Comparison of ENCODE assay signal across 8 cellular contexts in the genomic region with DNA sequence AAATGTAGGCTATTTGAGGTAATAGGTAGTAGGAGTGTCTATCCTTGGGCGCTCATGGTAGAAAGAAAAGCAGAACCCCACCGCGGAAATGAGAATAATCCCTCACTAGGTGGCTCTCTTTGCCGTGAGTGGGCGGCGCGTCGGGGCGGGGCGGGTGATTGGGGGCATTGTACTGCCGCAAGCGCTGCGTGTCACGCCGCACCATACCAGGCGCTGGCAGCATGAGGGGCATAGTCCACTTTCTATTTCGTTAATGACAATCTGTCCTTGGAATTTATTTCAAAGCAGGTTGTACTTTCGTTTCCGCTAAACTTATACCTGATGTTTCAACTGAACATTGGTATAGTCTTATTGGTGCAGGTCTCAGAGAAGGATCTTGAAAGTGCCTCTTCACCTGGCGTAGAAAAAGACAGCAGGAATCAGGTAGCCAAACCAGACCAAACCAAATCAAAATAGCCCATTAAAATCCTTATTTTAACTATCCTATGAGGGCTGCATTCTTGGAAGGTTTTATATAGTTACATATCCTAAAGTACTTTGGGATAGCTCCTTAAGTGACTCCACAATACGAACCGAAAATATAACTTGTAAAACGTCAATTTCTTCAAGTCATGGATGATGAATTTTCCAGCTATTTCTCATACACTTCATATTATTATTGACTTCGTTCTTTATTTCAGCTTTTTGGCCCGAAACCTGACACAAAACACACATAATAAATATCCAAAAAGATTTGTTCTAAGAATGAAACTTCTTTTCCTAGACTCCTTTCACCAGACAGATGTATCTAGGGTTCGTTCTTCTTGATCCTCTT. TPM values are rescaled to one million over a fixed set of nuclear protein-coding genes. Genes with fewer than 3 reads are reported as not detected.
DNase-seq lines count a peak whose midpoint lies in the region; ATAC-seq lines count a peak whose summit lies in the region.

No MANE protein-coding gene starts in this region.

- no peaks in the 10 kb centered on the region for H3K27me3 ChIP-seq in esophagus (ENCODE audit: control insufficient read depth in 1 of 2, insufficient read depth in 2 of 2, low read length in 2 of 2)
- no peaks in the 10 kb centered on the region for H3K27me3 ChIP-seq in muscle layer of colon (ENCODE audit: control insufficient read depth in 1 of 2, insufficient read depth in 2 of 2, low read length in 2 of 2)

- H3K9me3 ChIP-seq in esophagus (ENCODE audit: control insufficient read depth in 2 of 2, insufficient read depth in 1 of 2, low read depth in 1 of 2, low read length in 1 of 2): no peaks in the 10 kb centered on the region
- H3K9me3 ChIP-seq in muscle layer of colon (ENCODE audit: low read length): no peaks in the 10 kb centered on the region

- H3K4me1 ChIP-seq in esophagus (ENCODE audit: control insufficient read depth in 2 of 2, insufficient read depth in 2 of 2, low read length in 1 of 2) (peaks cover 0 to 3% of the 10 kb centered on the region in 2 donors), muscle layer of colon (ENCODE audit: insufficient read depth, low read length) (peaks cover 14% of the 10 kb centered on the region)

- in situ Hi-C loops in KBM-7 (cut with MboI; ENCODE audit: low pct_unique_long_range_greater_than_20kb, low sequenced_read_pairs): no loop called here

- 0 to 1% methylated on average over 26 of the region's 26 CpGs for WGBS in esophagus, 2 donors

- H3K36me3 ChIP-seq in esophagus (ENCODE audit: control insufficient read depth in 2 of 2, insufficient read depth in 2 of 2, low read length in 1 of 2) (no peaks in the 10 kb centered on the region), muscle layer of colon (ENCODE audit: insufficient read depth, low read length) (no peaks in the 10 kb centered on the region)

- peak; percentile 76 for DNase-seq in COLO829 (ENCODE audit: low spot score)
- DNase-seq in KBM-7: peak; percentile 80
- DNase-seq in OCI-M1 (lab: John Stamatoyannopoulos, UW): peak; percentile 93
- peak; percentile 86 for DNase-seq in activated T-cell treated with anti-CD3 and anti-CD28 coated beads, Interleukin-2, amount 50 U/mL, for 1 hour
- DNase-seq in stimulated activated CD8-positive, alpha-beta memory T cell treated with anti-CD3 and anti-CD28 coated beads, Interleukin-7, amount 100 ng/mL, for 24 hours (ENCODE audit: low read depth): peak; percentile 83

- H3K9ac ChIP-seq in muscle layer of colon (ENCODE audit: low read length): peak overlapping the region; percentile 85

- peak; percentile 39 for ATAC-seq in GM21526 (IDR thresholded peaks at IDR 0.05; ENCODE audit: low FRiP score, unreplicated experiment)

- H3K27ac ChIP-seq in esophagus (ENCODE audit: low read depth in 2 of 2, low read length in 1 of 2) (peak overlapping the region; percentile 97 to 100), muscle layer of colon (ENCODE audit: low read depth, low read length) (peak overlapping the region; percentile 99)

- H3K4me3 ChIP-seq in esophagus (ENCODE audit: low read depth in 1 of 2, low read length in 2 of 2) (peak overlapping the region; percentile 72 to 76), muscle layer of colon (ENCODE audit: low read depth in 1 of 2, low read length in 2 of 2) (peak overlapping the region; percentile 89 to 92)

RNA-seq across cellular contexts. Expression of a gene that starts 1.9 kb away (rescaled TPM):
- polyA plus RNA-seq in esophagus: 10 to 100 TPM; 13.2 to 14.3 TPM

RNA-seq across cellular contexts. Expression of a gene that starts 52.2 kb away (rescaled TPM):
- under 1 TPM; 0.06 to 0.12 TPM for polyA plus RNA-seq in esophagus

Comparison
In these comparisons a context has a peak if more than half of its experiments do, and no peak if none do; other contexts are left out.
1. Peak in every context shown above with its lines: DNase-seq, ATAC-seq, H3K4me3 ChIP-seq and H3K27ac ChIP-seq.